ENCODE assay signal across 13 cellular contexts in the genomic region with DNA sequence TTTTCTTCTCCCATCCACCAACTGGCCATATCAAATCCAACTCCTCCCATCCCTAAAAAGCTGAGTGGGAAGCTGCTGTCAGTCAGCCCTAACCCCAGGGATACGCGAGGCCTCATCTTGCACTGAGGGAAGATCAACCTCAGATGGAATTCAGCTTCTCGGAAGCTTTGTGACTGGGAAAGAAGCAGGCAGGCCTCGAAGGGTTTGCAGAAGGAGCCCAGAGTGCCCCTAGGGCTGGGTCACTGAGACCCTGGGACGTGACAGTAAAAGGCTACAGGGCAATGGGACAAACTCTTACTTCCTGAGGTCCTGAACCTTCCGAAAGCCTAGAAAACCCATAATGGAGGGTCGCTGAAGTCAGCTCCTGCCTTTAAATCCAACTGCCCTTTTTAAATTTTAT. TPM values are rescaled to one million over a fixed set of nuclear protein-coding genes. Genes with fewer than 3 reads are reported as not detected.
DNase-seq lines count a peak whose midpoint lies in the region; ATAC-seq and TF ChIP-seq lines count a peak whose summit lies in the region.
"Had no signal": no experiment of that assay in that cellular context is flagged by ENCODE, and none has a peak within 500 bp of the region (broad histone marks: within the 10 kb centered on the region; RNA-seq: fewer than 3 reads in every experiment).

No MANE protein-coding gene starts in this region.

- H3K4me1 ChIP-seq in right atrium auricular region (peaks cover 0 to 65% of the 10 kb centered on the region in 2 donors), neuronal stem cell (ENCODE audit: control insufficient read depth in 2 of 2, insufficient read depth in 1 of 2, low read depth in 1 of 2, low read length in 2 of 2) (peaks cover 19 to 34% of the 10 kb centered on the region in 2 donors), tibial artery (peaks cover 0 to 55% (median 32%) of the 10 kb centered on the region in 4 donors), SK-N-SH (ENCODE audit: control insufficient read depth in 1 of 2, insufficient read depth in 2 of 2, low read depth in 1 of 2, low read length in 1 of 2) (no peaks in the 10 kb centered on the region; a peak in 1 of 4 replicates)

- no peak overlapping the region for H3K9ac ChIP-seq in neuronal stem cell (ENCODE audit: low read depth, low read length, poor library complexity)
- H3K9ac ChIP-seq in SK-N-SH = no peak overlapping the region
- H3K9ac ChIP-seq: BLaER1 had no signal

- H2BK12ac ChIP-seq in neuronal stem cell (ENCODE audit: low read length) = peak overlapping the region; percentile 7

- no peak for TF ChIP-seq EP300 in SK-N-SH (IDR thresholded peaks at IDR 0.05; ENCODE audit: borderline replicate concordance in 1 of 2, low read depth in 1 of 2, low read length in 1 of 2)

- DNase-seq in right atrium auricular region (ENCODE audit: low spot score) (no peak), left ventricle myocardium superior (no peak), neuronal stem cell (ENCODE audit: low spot score) (no peak), tibial artery (no peak), SK-N-SH (no peak), NCI-H1048 (lab: John Stamatoyannopoulos, UW) (no peak)
- DNase-seq: GOT3 had no signal

- H3K4me2 ChIP-seq in neuronal stem cell (ENCODE audit: insufficient read depth, low read length, poor library complexity, severe bottlenecking) (no peak overlapping the region), SK-N-SH (no peak overlapping the region)
- H3K4me2 ChIP-seq: BLaER1 had no signal

- H3K27me3 ChIP-seq in right atrium auricular region (no peaks in the 10 kb centered on the region), neuronal stem cell (ENCODE audit: control insufficient read depth in 3 of 3, insufficient read depth in 3 of 3, low read depth in 1 of 3, low read length in 3 of 3) (no peaks in the 10 kb centered on the region), tibial artery (no peaks in the 10 kb centered on the region), SK-N-SH (ENCODE audit: insufficient read depth) (peaks cover 21% of the 10 kb centered on the region)
- H3K27me3 ChIP-seq: BLaER1 had no signal

- CTCF ChIA-PET in SK-N-SH (lab: Yijun Ruan, JAX) = interaction anchor here (0.7 to 11.8 kb wide), 79 partner anchors 8 to 1803 kb away, joined by 3 to 445 read pairs (median 9); a partner anchor contains a TSS

- H3K4me3 ChIP-seq in right atrium auricular region = no peak overlapping the region
- no peak overlapping the region for H3K4me3 ChIP-seq in neuronal stem cell (ENCODE audit: low read length in 2 of 2)
- H3K4me3 ChIP-seq in tibial artery = no peak overlapping the region
- no peak overlapping the region for H3K4me3 ChIP-seq in SK-N-SH (ENCODE audit: low read depth in 2 of 2, low read length in 1 of 2)
- H3K4me3 ChIP-seq: BLaER1 had no signal

- WGBS in neuronal stem cell (ENCODE audit: extremely low coverage in 2 of 2, insufficient read length in 2 of 2, insufficient replicate concordance in 1 of 2), 2 donors = no CpG with 5 or more reads among the region's 7 CpGs
- 59% methylated on average over 7 of the region's 7 CpGs for WGBS in SK-N-SH (ENCODE audit: low lambda C conversion rate)

- H3K23ac ChIP-seq in neuronal stem cell (ENCODE audit: low read depth, low read length, poor library complexity) = no peak overlapping the region

- TF ChIP-seq CTCF in right atrium auricular region (IDR thresholded peaks at IDR 0.05) (no peak), tibial artery (IDR thresholded peaks at IDR 0.05) (no peak), SK-N-SH (IDR thresholded peaks at IDR 0.05) (no peak)

- no peak overlapping the region for H3K18ac ChIP-seq in neuronal stem cell (ENCODE audit: low read length)

- H3K9me2 ChIP-seq in SK-N-SH = no peaks in the 10 kb centered on the region

- no peak overlapping the region for H2AK5ac ChIP-seq in neuronal stem cell (ENCODE audit: low read depth, low read length)

- H4K91ac ChIP-seq in neuronal stem cell (ENCODE audit: low read depth, low read length, poor library complexity) = no peak overlapping the region

- H2BK15ac ChIP-seq in neuronal stem cell (ENCODE audit: low read length) = peak overlapping the region; percentile 30

- H3K27ac ChIP-seq in right atrium auricular region (peak overlapping the region; percentile 20 to 22), neuronal stem cell (replicated peaks; ENCODE audit: low read length) (no peak overlapping the region), tibial artery (peak overlapping the region; percentile 42 to 67), SK-N-SH (ENCODE audit: low read depth in 2 of 2, low read length in 1 of 2) (no peak overlapping the region)
- H3K27ac ChIP-seq: BLaER1 had no signal

- TF ChIP-seq RAD21 in SK-N-SH (IDR thresholded peaks at IDR 0.05; ENCODE audit: low read length) = no peak

- H2AFZ ChIP-seq in neuronal stem cell (ENCODE audit: low read length) = no peak overlapping the region
- no peak overlapping the region for H2AFZ ChIP-seq in SK-N-SH (ENCODE audit: low read depth)

- no peaks in the 10 kb centered on the region for H3K79me2 ChIP-seq in SK-N-SH (ENCODE audit: insufficient read depth)

- H2BK120ac ChIP-seq in neuronal stem cell (ENCODE audit: low read depth, low read length) = no peak overlapping the region

- no peaks in the 10 kb centered on the region for H3F3A ChIP-seq in SK-N-SH (replicated peaks; ENCODE audit: insufficient read depth)

- H4K20me1 ChIP-seq in SK-N-SH (ENCODE audit: insufficient read depth) = no peaks in the 10 kb centered on the region
- H4K20me1 ChIP-seq: BLaER1 had no signal

- intact Hi-C loops in left ventricle myocardium superior (cut with micrococcal nuclease) (loop anchor here (2.0 to 5.0 kb wide), 3 partner anchors 224 to 364 kb away; no protein-coding TSS in a partner anchor), tibial artery (cut with DNase I; ENCODE audit: low total_unique reads) (loop anchor here (5.0 kb wide), 3 partner anchors 224 to 364 kb away; no protein-coding TSS in a partner anchor)

- H3K36me3 ChIP-seq in right atrium auricular region (no peaks in the 10 kb centered on the region), neuronal stem cell (replicated peaks in 1 of 2; ENCODE audit: control insufficient read depth in 2 of 2, insufficient read depth in 2 of 2, low read length in 2 of 2) (no peaks in the 10 kb centered on the region), tibial artery (peaks cover 3 to 4% (median 4%) of the 10 kb centered on the region in 3 donors), SK-N-SH (replicated peaks in 1 of 2; ENCODE audit: control insufficient read depth in 1 of 2, insufficient read depth in 2 of 2, low read length in 1 of 2) (no peaks in the 10 kb centered on the region)
- H3K36me3 ChIP-seq: BLaER1 had no signal

- H2BK5ac ChIP-seq in neuronal stem cell (ENCODE audit: low read length) = no peak overlapping the region

- peaks cover 3% of the 10 kb centered on the region for H3K79me1 ChIP-seq in neuronal stem cell (ENCODE audit: low read depth, low read length)

- POLR2A ChIA-PET in SK-N-SH (lab: Yijun Ruan, JAX) = no interaction called here

- ATAC-seq in left ventricle myocardium superior (no peak), HG02623 (IDR thresholded peaks at IDR 0.05; ENCODE audit: unreplicated experiment) (no peak)

- no peaks in the 10 kb centered on the region for H3K9me3 ChIP-seq in right atrium auricular region
- H3K9me3 ChIP-seq in neuronal stem cell (replicated peaks in 1 of 2; ENCODE audit: control insufficient read depth in 2 of 2, insufficient read depth in 1 of 2, low read depth in 1 of 2, low read length in 2 of 2) = no peaks in the 10 kb centered on the region
- no peaks in the 10 kb centered on the region for H3K9me3 ChIP-seq in tibial artery
- H3K9me3 ChIP-seq in SK-N-SH = no peaks in the 10 kb centered on the region
- H3K9me3 ChIP-seq: BLaER1 had no signal

- no peak overlapping the region for H3K14ac ChIP-seq in neuronal stem cell (ENCODE audit: low read length)

- no peak overlapping the region for H3K4ac ChIP-seq in neuronal stem cell (ENCODE audit: low read length)

- H4K8ac ChIP-seq in neuronal stem cell (ENCODE audit: low read depth, low read length) = no peak overlapping the region

TF ChIP-seq in SK-N-SH, 30 proteins besides CTCF, POLR2A, EP300 and RAD21 (continues in another document):
- no peak for TF ChIP-seq RCOR1 (IDR thresholded peaks at IDR 0.05; ENCODE audit: low read length)
- TF ChIP-seq MEF2A (IDR thresholded peaks at IDR 0.05; ENCODE audit: borderline replicate concordance, low read depth) = no peak
- TF ChIP-seq CHD2 (IDR thresholded peaks at IDR 0.05; ENCODE audit: low read length, partially characterized antibody) = no peak
- no peak for TF ChIP-seq RFX5 (IDR thresholded peaks at IDR 0.05; ENCODE audit: low read length)
- TF ChIP-seq TAF1 (IDR thresholded peaks at IDR 0.05; ENCODE audit: borderline replicate concordance, low read depth, low read length) = no peak
- TF ChIP-seq YY1 (IDR thresholded peaks at IDR 0.05; ENCODE audit: low read depth) = no peak
- no peak for TF ChIP-seq EZH2phosphoT487 (IDR thresholded peaks at IDR 0.05; ENCODE audit: borderline replicate concordance, low read depth)
- no peak for TF ChIP-seq RXRA (IDR thresholded peaks at IDR 0.05; ENCODE audit: borderline replicate concordance, low read depth)
- no peak for TF ChIP-seq SIN3A (IDR thresholded peaks at IDR 0.05; ENCODE audit: borderline replicate concordance, low read depth, low read length)
- no peak for TF ChIP-seq TCF12 (IDR thresholded peaks at IDR 0.05)
- TF ChIP-seq NFIC (IDR thresholded peaks at IDR 0.05; ENCODE audit: borderline replicate concordance) = no peak
- TF ChIP-seq FOXM1 (IDR thresholded peaks at IDR 0.05; ENCODE audit: low read depth) = no peak
- no peak for TF ChIP-seq SMC3 (IDR thresholded peaks at IDR 0.05; ENCODE audit: low read depth, low read length)
- TF ChIP-seq, protein P1, sequence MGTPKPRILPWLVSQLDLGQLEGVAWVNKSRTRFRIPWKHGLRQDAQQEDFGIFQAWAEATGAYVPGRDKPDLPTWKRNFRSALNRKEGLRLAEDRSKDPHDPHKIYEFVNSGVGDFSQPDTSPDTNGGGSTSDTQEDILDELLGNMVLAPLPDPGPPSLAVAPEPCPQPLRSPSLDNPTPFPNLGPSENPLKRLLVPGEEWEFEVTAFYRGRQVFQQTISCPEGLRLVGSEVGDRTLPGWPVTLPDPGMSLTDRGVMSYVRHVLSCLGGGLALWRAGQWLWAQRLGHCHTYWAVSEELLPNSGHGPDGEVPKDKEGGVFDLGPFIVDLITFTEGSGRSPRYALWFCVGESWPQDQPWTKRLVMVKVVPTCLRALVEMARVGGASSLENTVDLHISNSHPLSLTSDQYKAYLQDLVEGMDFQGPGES (IDR thresholded peaks at IDR 0.05; ENCODE audit: low read depth, low read length) = no peak
- no peak for TF ChIP-seq JUND (IDR thresholded peaks at IDR 0.05)

RNA-seq across cellular contexts. Expression of a gene that starts 34.4 kb away (rescaled TPM):
- total RNA-seq in right atrium auricular region (100 to 1,000 TPM in 1 of 2 donors, 10 to 100 TPM in 1; 83.7 to 240 TPM), left ventricle myocardium superior (26.4 TPM)
- polyA plus RNA-seq in neuronal stem cell (2013, experiment 1 of 2) = 0.54 TPM
- 0.79 TPM for polyA plus RNA-seq in neuronal stem cell (2013, experiment 2 of 2)
- 84.6 and 106 TPM in 2 replicates for polyA plus RNA-seq in SK-N-SH (2012; rRNA removed)
- polyA plus RNA-seq in SK-N-SH (2012; cell fraction: cytosol; rRNA removed) = 90.6 and 92.0 TPM in 2 replicates
- 109 and 183 TPM in 2 replicates for polyA plus RNA-seq in SK-N-SH (2012; cell fraction: nucleus; rRNA removed)
- total RNA-seq: CD4-positive, alpha-beta memory T cell; H7; HepG2 had no signal
- polyA plus RNA-seq: CD14-positive monocyte; CD4-positive, alpha-beta memory T cell had no signal

Comparison
In these comparisons a context has a peak if more than half of its experiments do, and no peak if none do; other contexts are left out.
1. H3K27ac ChIP-seq: peak in right atrium auricular region (2 of 2) and tibial artery (2 of 2); none in neuronal stem cell (single experiment) and SK-N-SH (0 of 2).